Comparison of ENCODE assay signal across 27 cellular contexts in genomic region chr12:37543966-37544668, GRCh38.
"Had no signal": no experiment of that assay in that cellular context is flagged by ENCODE, and none has a peak within 500 bp of the region (broad histone marks: within the 10 kb centered on the region; RNA-seq: fewer than 3 reads in every experiment).

No MANE protein-coding gene starts in this region.

- DNase-seq: activated CD4-positive, alpha-beta T cell treated with anti-CD3 and anti-CD28 coated beads for 36 hours; activated CD4-positive, alpha-beta T cell treated with anti-CD3 and anti-CD28 coated beads, Interleukin-2, amount 10 ng/mL, durations not matched to agents 7 days and 5 days; activated CD4-positive, alpha-beta T cell treated with anti-CD3 and anti-CD28 coated beads, Interleukin-2, amount 50 U/mL, for 48 hours; activated CD8-positive, alpha-beta memory T cell treated with anti-CD3 and anti-CD28 coated beads for 24 hours; activated CD8-positive, alpha-beta memory T cell treated with anti-CD3 and anti-CD28 coated beads, Interleukin-2, amount 10 ng/mL, durations not matched to agents 7 days and 5 days; activated CD8-positive, alpha-beta memory T cell treated with anti-CD3 and anti-CD28 coated beads, Interleukin-2, amount 50 U/mL, for 48 hours; activated effector memory CD4-positive, alpha-beta T cell treated with Interleukin-2 at 50 U/mL for 16 hours; activated naive CD4-positive, alpha-beta T cell treated with anti-CD3 and anti-CD28 coated beads, Interleukin-2, amount 10 ng/mL, durations not matched to agents 7 days and 5 days; activated naive CD8-positive, alpha-beta T cell treated with anti-CD3 and anti-CD28 coated beads, Interleukin-2, amount 50 U/mL, for 24 hours; activated T-cell treated with anti-CD3 and anti-CD28 coated beads, Interleukin-2, amount 50 U/mL, for 48 hours; anterior cingulate cortex; brain microvascular endothelial cell; Kasumi-1; KG1; MG63; NCI-H1048; NCI-H1436 treated with DMSO at 0.1 percent for 48 hours; NCI-H187; NCI-H2029 treated with DMSO at 0.1 percent for 48 hours; NCI-H524 treated with DMSO at 0.1 percent for 48 hours; SHP77 had no signal

- ATAC-seq: activated CD4-positive, alpha-beta T cell treated with anti-CD3 and anti-CD28 coated beads for 36 hours; activated CD4-positive, CD25-positive, alpha-beta regulatory T cell treated with anti-CD3 and anti-CD28 coated beads, Interleukin-2, amount 50 U/mL, for 24 hours; activated CD8-positive, alpha-beta memory T cell treated with anti-CD3 and anti-CD28 coated beads, Interleukin-2, amount 10 ng/mL, durations not matched to agents 7 days and 5 days; activated naive CD8-positive, alpha-beta T cell treated with anti-CD3 and anti-CD28 coated beads, Interleukin-2, amount 50 U/mL, for 24 hours; Panc1; WTC11 had no signal

- H3K4me1 ChIP-seq: SJSA1 had no signal

- H3K9me3 ChIP-seq: MG63, SJSA1, SK-N-SH had no signal

- H3K36me3 ChIP-seq: brain microvascular endothelial cell, MG63, SJSA1 had no signal

- FAIRE-seq: TTC549 had no signal

- H3K4me3 ChIP-seq: MG63, SJSA1 had no signal

- H3K27ac ChIP-seq: brain microvascular endothelial cell, SJSA1 had no signal

- H3K9ac ChIP-seq: SK-N-SH had no signal

- H3K27me3 ChIP-seq: brain microvascular endothelial cell, MG63, SJSA1 had no signal

- H3K4me2 ChIP-seq: SK-N-SH had no signal
